17 cellular contexts compared by ENCODE assay signal in the genomic region with DNA sequence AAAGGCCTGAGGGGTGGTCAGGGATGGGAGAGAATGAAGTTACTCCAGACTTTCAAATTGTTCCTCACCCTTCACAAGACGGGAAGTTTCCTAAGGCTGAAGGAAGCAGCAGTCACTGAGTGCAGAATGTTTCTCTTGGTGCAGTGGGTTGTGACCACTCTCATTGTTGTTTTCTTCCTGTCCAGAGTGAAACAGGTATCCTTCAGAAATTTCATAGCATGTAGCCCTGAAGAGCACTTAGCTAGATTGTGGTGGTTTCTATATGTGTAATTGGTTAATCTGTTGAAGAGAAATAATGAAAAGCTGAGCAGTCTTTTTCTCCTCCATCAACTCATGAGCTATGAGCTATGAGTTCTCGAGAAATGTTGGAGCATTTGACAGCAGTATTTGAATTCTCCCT.
DNase-seq lines count a peak whose midpoint lies in the region; ATAC-seq and TF ChIP-seq lines count a peak whose summit lies in the region.
"Had no signal": no experiment of that assay in that cellular context is flagged by ENCODE, and none has a peak within 500 bp of the region (broad histone marks: within the 10 kb centered on the region; RNA-seq: fewer than 3 reads in every experiment).

No MANE protein-coding gene starts in this region.

- H3K4me3 ChIP-seq in mesendoderm (ENCODE audit: low read length) (no peak overlapping the region), breast epithelium (no peak overlapping the region), PC-9 (no peak overlapping the region)
- H3K4me3 ChIP-seq: BLaER1, cardiac muscle cell, SK-N-MC had no signal

- H3K23ac ChIP-seq in mesendoderm (ENCODE audit: low read length) = no peak overlapping the region

- no peak overlapping the region for H4K5ac ChIP-seq in mesendoderm (ENCODE audit: low read length)

- no peak overlapping the region for H2BK5ac ChIP-seq in mesendoderm (ENCODE audit: low read length)

- ATAC-seq in GM18868 (IDR thresholded peaks at IDR 0.05; ENCODE audit: unreplicated experiment) = peak; percentile 69
- ATAC-seq in GM21576 (IDR thresholded peaks at IDR 0.05; ENCODE audit: unreplicated experiment) = peak; percentile 64
- ATAC-seq in HG03095 (IDR thresholded peaks at IDR 0.05; ENCODE audit: unreplicated experiment) = peak; percentile 47
- ATAC-seq: activated naive CD4-positive, alpha-beta T cell treated with anti-CD3 and anti-CD28 coated beads, Interleukin-2, amount 50 U/mL, for 72 hours had no signal

- DNase-seq in mesendoderm = no peak
- no peak for DNase-seq in breast epithelium (ENCODE audit: low spot score in 2 of 2)
- no peak for DNase-seq in NCI-H128 (lab: John Stamatoyannopoulos, UW; ENCODE audit: unreplicated experiment)
- no peak for DNase-seq in activated gamma-delta T cell (lab: John Stamatoyannopoulos, UW)
- DNase-seq in PC-9 = no peak
- DNase-seq: HCEC 1CT, islet precursor cell, midbrain, NCI-H2171, occipital lobe had no signal

- H3K36me3 ChIP-seq in mesendoderm (ENCODE audit: control insufficient read depth, insufficient read depth, low read length) = no peaks in the 10 kb centered on the region
- no peaks in the 10 kb centered on the region for H3K36me3 ChIP-seq in breast epithelium
- no peaks in the 10 kb centered on the region for H3K36me3 ChIP-seq in PC-9 (ENCODE audit: low read depth)
- H3K36me3 ChIP-seq: cardiac muscle cell had no signal

- WGBS in mesendoderm (ENCODE audit: extremely low coverage, insufficient coverage, low lambda C conversion rate) = no CpG with 5 or more reads among the region's 2 CpGs

- no peak overlapping the region for H2BK15ac ChIP-seq in mesendoderm (replicated peaks; ENCODE audit: low read depth)

- no peak overlapping the region for H2AK5ac ChIP-seq in mesendoderm (ENCODE audit: low read length)

- no peak for TF ChIP-seq POLR2A in breast epithelium (IDR thresholded peaks at IDR 0.05)

- no peaks in the 10 kb centered on the region for H4K20me1 ChIP-seq in PC-9 (ENCODE audit: insufficient read depth)
- H4K20me1 ChIP-seq: BLaER1 had no signal

- no peaks in the 10 kb centered on the region for H3K79me1 ChIP-seq in mesendoderm (ENCODE audit: low read length)

- H3K56ac ChIP-seq in mesendoderm (ENCODE audit: low read length) = no peak overlapping the region

- no peak overlapping the region for H3K4me2 ChIP-seq in mesendoderm (ENCODE audit: low read length)
- no peak overlapping the region for H3K4me2 ChIP-seq in PC-9
- H3K4me2 ChIP-seq: BLaER1 had no signal

- H3K27ac ChIP-seq in mesendoderm (ENCODE audit: low read depth, low read length) = no peak overlapping the region
- no peak overlapping the region for H3K27ac ChIP-seq in breast epithelium
- H3K27ac ChIP-seq in PC-9 = no peak overlapping the region
- H3K27ac ChIP-seq: BLaER1, cardiac muscle cell, SK-N-MC had no signal

- no peaks in the 10 kb centered on the region for H3K9me3 ChIP-seq in breast epithelium
- H3K9me3 ChIP-seq in PC-9 (ENCODE audit: insufficient read depth, low read depth) = no peaks in the 10 kb centered on the region

- no peak overlapping the region for H3K4ac ChIP-seq in mesendoderm (ENCODE audit: low read depth, low read length)

- H3K4me1 ChIP-seq in mesendoderm (ENCODE audit: control insufficient read depth, low read depth, low read length) (no peaks in the 10 kb centered on the region), breast epithelium (no peaks in the 10 kb centered on the region), PC-9 (replicated peaks; ENCODE audit: insufficient read depth) (no peaks in the 10 kb centered on the region)

- POLR2A ChIA-PET in PC-9 (lab: Charles Lee; ENCODE audit: unreplicated experiment) = no interaction called here

- CTCF ChIA-PET in PC-9 (lab: Charles Lee) = no interaction called here

- H3K9me2 ChIP-seq in PC-9 (ENCODE audit: insufficient read depth) = no peaks in the 10 kb centered on the region

- TF ChIP-seq CTCF in breast epithelium (IDR thresholded peaks at IDR 0.05) (no peak), PC-9 (conservative IDR thresholded peaks at IDR 0.05) (no peak)

- no peak overlapping the region for H2AFZ ChIP-seq in PC-9

- no peak overlapping the region for H2BK120ac ChIP-seq in mesendoderm (ENCODE audit: low read depth, low read length)

- intact Hi-C loops in breast epithelium (cut with DNase I; ENCODE audit: low total_unique reads) (no loop called here), PC-9 (cut with micrococcal nuclease; ENCODE audit: unreplicated experiment) (no loop called here)

- H4K8ac ChIP-seq in mesendoderm (ENCODE audit: low read depth, low read length) = no peak overlapping the region

- no peaks in the 10 kb centered on the region for H3F3A ChIP-seq in PC-9 (ENCODE audit: insufficient read depth, low read depth)

- H3K9ac ChIP-seq in mesendoderm (ENCODE audit: low read length) = no peak overlapping the region
- H3K9ac ChIP-seq: BLaER1 had no signal

- H3K18ac ChIP-seq in mesendoderm (ENCODE audit: low read length) = peak overlapping the region; percentile 68

- H3K27me3 ChIP-seq in mesendoderm (ENCODE audit: insufficient read depth, low read length, poor library complexity) (no peaks in the 10 kb centered on the region), breast epithelium (no peaks in the 10 kb centered on the region), PC-9 (ENCODE audit: insufficient read depth, low read depth) (no peaks in the 10 kb centered on the region)
- H3K27me3 ChIP-seq: BLaER1, cardiac muscle cell had no signal

- no TSS peak for BruUV-seq in PC-9 (replicated peaks; lab: Mats Ljungman, UMichigan)

- no peaks in the 10 kb centered on the region for H3K79me2 ChIP-seq in mesendoderm (ENCODE audit: control insufficient read depth, insufficient read depth, low read length)
- no peaks in the 10 kb centered on the region for H3K79me2 ChIP-seq in PC-9 (ENCODE audit: low read depth)
